Comparison of ENCODE assay signal across 1 cellular context in the genomic region with DNA sequence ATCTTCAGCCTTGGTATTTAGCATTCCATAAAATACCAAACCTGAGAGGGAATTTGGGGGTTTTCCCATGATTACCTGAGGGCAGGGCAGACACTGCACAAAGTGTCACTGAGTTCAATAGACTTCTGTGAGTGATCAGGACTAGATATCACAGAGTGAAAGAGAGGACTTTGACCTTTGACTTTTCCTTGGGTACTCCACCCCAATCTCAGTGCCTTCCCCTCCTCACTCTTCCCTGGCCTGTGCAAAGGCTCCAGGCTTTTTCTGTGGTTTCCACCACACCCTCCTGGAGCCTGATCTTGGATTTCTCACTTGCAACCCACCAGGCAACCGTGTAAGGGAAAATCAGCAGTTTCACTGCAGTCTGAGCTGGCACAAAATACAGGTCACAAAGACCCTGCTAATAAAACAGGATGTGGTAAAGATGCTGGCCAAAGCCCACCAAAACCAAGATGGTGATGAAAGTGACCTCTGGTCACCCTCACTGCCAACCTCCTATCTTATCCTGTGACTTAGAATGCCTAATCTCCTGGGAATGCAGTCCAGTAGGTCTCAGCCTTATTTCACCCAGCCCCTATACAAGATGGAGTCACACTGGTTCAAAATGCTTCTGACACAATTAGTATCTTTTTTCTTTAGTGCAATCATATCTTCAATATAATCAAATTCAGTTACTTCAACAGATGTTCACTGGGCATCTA.
TF ChIP-seq lines count a peak whose summit lies in the region.

No MANE protein-coding gene starts in this region.

TF ChIP-seq in SK-N-SH, 30 proteins besides CTCF, POLR2A, EP300 and RAD21 (continued from another document):
- TF ChIP-seq, protein P1, sequence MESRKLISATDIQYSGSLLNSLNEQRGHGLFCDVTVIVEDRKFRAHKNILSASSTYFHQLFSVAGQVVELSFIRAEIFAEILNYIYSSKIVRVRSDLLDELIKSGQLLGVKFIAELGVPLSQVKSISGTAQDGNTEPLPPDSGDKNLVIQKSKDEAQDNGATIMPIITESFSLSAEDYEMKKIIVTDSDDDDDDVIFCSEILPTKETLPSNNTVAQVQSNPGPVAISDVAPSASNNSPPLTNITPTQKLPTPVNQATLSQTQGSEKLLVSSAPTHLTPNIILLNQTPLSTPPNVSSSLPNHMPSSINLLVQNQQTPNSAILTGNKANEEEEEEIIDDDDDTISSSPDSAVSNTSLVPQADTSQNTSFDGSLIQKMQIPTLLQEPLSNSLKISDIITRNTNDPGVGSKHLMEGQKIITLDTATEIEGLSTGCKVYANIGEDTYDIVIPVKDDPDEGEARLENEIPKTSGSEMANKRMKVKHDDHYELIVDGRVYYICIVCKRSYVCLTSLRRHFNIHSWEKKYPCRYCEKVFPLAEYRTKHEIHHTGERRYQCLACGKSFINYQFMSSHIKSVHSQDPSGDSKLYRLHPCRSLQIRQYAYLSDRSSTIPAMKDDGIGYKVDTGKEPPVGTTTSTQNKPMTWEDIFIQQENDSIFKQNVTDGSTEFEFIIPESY (IDR thresholded peaks at IDR 0.05; ENCODE audit: borderline replicate concordance, low read depth) = no peak
- TF ChIP-seq FOXJ3 (CRISPR knock-in tag; IDR thresholded peaks at IDR 0.05) (no peak), CHD2 (IDR thresholded peaks at IDR 0.05; ENCODE audit: low read length, partially characterized antibody) (no peak), GATA2 (CRISPR knock-in tag; IDR thresholded peaks at IDR 0.05) (no peak), GABPA (IDR thresholded peaks at IDR 0.05; ENCODE audit: low read depth) (no peak), SIN3A (IDR thresholded peaks at IDR 0.05; ENCODE audit: borderline replicate concordance, low read depth, low read length) (no peak)
